In genomic region chr16:3443108-3444031, GRCh38 we compare ENCODE assay signal across 8 cellular contexts. TPM values are rescaled to one million over a fixed set of nuclear protein-coding genes. Genes with fewer than 3 reads are reported as not detected.
DNase-seq lines count a peak whose midpoint lies in the region; ATAC-seq and TF ChIP-seq lines count a peak whose summit lies in the region.

Gene NAA60, plus strand, starts transcription at chr16:3443680. Its CDS starts 32,548 bp downstream, at chr16:3476228.
Gene ZNF597, minus strand, starts transcription at chr16:3443504. Its CDS starts 351 bp downstream, at chr16:3443153.

- ATAC-seq in HG03442 (IDR thresholded peaks at IDR 0.05; ENCODE audit: unreplicated experiment), result peak; percentile 85
- ATAC-seq in activated CD8-positive, alpha-beta memory T cell treated with anti-CD3 and anti-CD28 coated beads, Interleukin-2, amount 10 ng/mL, durations not matched to agents 7 days and 5 days, result peak; percentile 95

- DNase-seq in AG20443 (ENCODE audit: low spot score) (peak; percentile 91), NCI-H82 (lab: John Stamatoyannopoulos, UW) (peak; percentile 98), mesenchymal stem cell (peak; percentile 97)
- peak; percentile 89 for DNase-seq in activated CD8-positive, alpha-beta memory T cell treated with anti-CD3 and anti-CD28 coated beads, Interleukin-2, amount 10 ng/mL, durations not matched to agents 7 days and 5 days
- peak; percentile 64 for DNase-seq in stimulated activated CD8-positive, alpha-beta memory T cell treated with anti-CD3 and anti-CD28 coated beads, Interleukin-12 subunit alpha, Interleukin-12 subunit beta, amount 100 ng/mL, for 24 hours (ENCODE audit: extremely low read depth)

- peak; percentile 67 for TF ChIP-seq POLR2A in GM19193 (IDR thresholded peaks at IDR 0.05; ENCODE audit: extremely low read depth, insufficient read depth, insufficient read length)

- no peak within 1 kb of the TSS for H2BK5ac ChIP-seq in mesenchymal stem cell (ENCODE audit: low read depth, low read length, poor library complexity, severe bottlenecking)

- no peak within 1 kb of the TSS for H4K91ac ChIP-seq in mesenchymal stem cell (ENCODE audit: low read length)

- peak within 1 kb of the TSS in 1 of 2 experiments; percentile 36 for H3K14ac ChIP-seq in mesenchymal stem cell (ENCODE audit: low read length in 2 of 2)

- no peaks in the 10 kb centered on the region for H3K4me1 ChIP-seq in endocrine pancreas (ENCODE audit: control insufficient read depth, insufficient read depth, low read length)
- peaks cover 1% of the 10 kb centered on the region for H3K4me1 ChIP-seq in mesenchymal stem cell (ENCODE audit: control insufficient read depth, insufficient read depth, low read depth, low read length)

- H3K9ac ChIP-seq in endocrine pancreas (ENCODE audit: control insufficient read depth, insufficient read depth, low read length), result peak within 1 kb of the TSS; percentile 75
- H3K9ac ChIP-seq in mesenchymal stem cell (ENCODE audit: low read length), result peak within 1 kb of the TSS; percentile 100

- H3K9me3 ChIP-seq in endocrine pancreas (ENCODE audit: control insufficient read depth, low read length) (no peaks in the 10 kb centered on the region), mesenchymal stem cell (ENCODE audit: control insufficient read depth, low read length) (peaks cover 14% of the 10 kb centered on the region)

- peak within 1 kb of the TSS; percentile 94 for H3K4me3 Mint-ChIP-seq in activated CD8-positive, alpha-beta memory T cell treated with anti-CD3 and anti-CD28 coated beads, Interleukin-2, amount 10 ng/mL, durations not matched to agents 7 days and 5 days

- no peaks in the 10 kb centered on the region for H3K27me3 Mint-ChIP-seq in activated CD8-positive, alpha-beta memory T cell treated with anti-CD3 and anti-CD28 coated beads, Interleukin-2, amount 10 ng/mL, durations not matched to agents 7 days and 5 days

- H3K36me3 Mint-ChIP-seq in activated CD8-positive, alpha-beta memory T cell treated with anti-CD3 and anti-CD28 coated beads, Interleukin-2, amount 10 ng/mL, durations not matched to agents 7 days and 5 days, result peaks cover 63% of the 10 kb centered on the region

- peak within 1 kb of the TSS; percentile 79 for H3K4me2 ChIP-seq in mesenchymal stem cell (ENCODE audit: low read length, poor library complexity, severe bottlenecking)

- H3K9me3 Mint-ChIP-seq in activated CD8-positive, alpha-beta memory T cell treated with anti-CD3 and anti-CD28 coated beads, Interleukin-2, amount 10 ng/mL, durations not matched to agents 7 days and 5 days (ENCODE audit: low read depth), result peaks cover 15% of the 10 kb centered on the region

- H3K23ac ChIP-seq in mesenchymal stem cell (ENCODE audit: low read length in 2 of 2), result no peak within 1 kb of the TSS

- H3K36me3 ChIP-seq in endocrine pancreas (ENCODE audit: control insufficient read depth, insufficient read depth, low read length) (peaks cover 3% of the 10 kb centered on the region), mesenchymal stem cell (ENCODE audit: control insufficient read depth in 1 of 2, insufficient read depth in 2 of 2, low read depth in 1 of 2, low read length in 2 of 2) (peaks cover 7 to 35% of the 10 kb centered on the region in 2 experiments)

- CTCF ChIA-PET in activated CD8-positive, alpha-beta memory T cell treated with anti-CD3 and anti-CD28 coated beads, Interleukin-2, amount 10 ng/mL, durations not matched to agents 7 days and 5 days (lab: Charles Lee), result interaction anchor here (0.7 to 2.4 kb wide), 12 partner anchors 8 to 314 kb away, joined by 3 to 7 read pairs (median 4); partner anchors contain the start of genes ZNF174 and ZSCAN32

- H3K27ac Mint-ChIP-seq in activated CD8-positive, alpha-beta memory T cell treated with anti-CD3 and anti-CD28 coated beads, Interleukin-2, amount 10 ng/mL, durations not matched to agents 7 days and 5 days, result peak within 1 kb of the TSS; percentile 97

- peak within 1 kb of the TSS in 1 of 2 experiments; percentile 25 for H3K18ac ChIP-seq in mesenchymal stem cell (ENCODE audit: low read depth in 1 of 2, low read length in 2 of 2)

- peaks cover 6% of the 10 kb centered on the region for H3K79me1 ChIP-seq in mesenchymal stem cell (replicated peaks; ENCODE audit: low read length, poor library complexity, severe bottlenecking)

- no peak within 1 kb of the TSS for H2BK120ac ChIP-seq in mesenchymal stem cell (ENCODE audit: low read depth, low read length)

- H3K4ac ChIP-seq in mesenchymal stem cell (ENCODE audit: low read depth in 1 of 2, low read length in 2 of 2), result peak within 1 kb of the TSS; percentile 19 to 35

- H2BK15ac ChIP-seq in mesenchymal stem cell (ENCODE audit: low read depth, poor library complexity, severe bottlenecking), result no peak within 1 kb of the TSS

- no peak within 1 kb of the TSS for H4K8ac ChIP-seq in mesenchymal stem cell (ENCODE audit: low read length)

- H3K4me3 ChIP-seq in endocrine pancreas (ENCODE audit: control insufficient read depth, insufficient read depth, low read length) (peak within 1 kb of the TSS; percentile 74), mesenchymal stem cell (ENCODE audit: insufficient read depth in 1 of 2, low read depth in 1 of 2, low read length in 2 of 2) (peak within 1 kb of the TSS; percentile 73 to 96)

- H2AK5ac ChIP-seq in mesenchymal stem cell (ENCODE audit: low read length, severe bottlenecking), result no peak within 1 kb of the TSS

- no peaks in the 10 kb centered on the region for H3K27me3 ChIP-seq in endocrine pancreas (ENCODE audit: control insufficient read depth, insufficient read depth, low read length)
- no peaks in the 10 kb centered on the region for H3K27me3 ChIP-seq in mesenchymal stem cell (ENCODE audit: control insufficient read depth in 1 of 2, insufficient read depth in 1 of 2, low read length in 2 of 2)

- H2AFZ ChIP-seq in mesenchymal stem cell (ENCODE audit: low read depth, low read length), result no peak within 1 kb of the TSS

- peaks cover 27% of the 10 kb centered on the region for H3K4me1 Mint-ChIP-seq in activated CD8-positive, alpha-beta memory T cell treated with anti-CD3 and anti-CD28 coated beads, Interleukin-2, amount 10 ng/mL, durations not matched to agents 7 days and 5 days

- peak within 1 kb of the TSS; percentile 37 for H3K27ac ChIP-seq in mesenchymal stem cell (ENCODE audit: low read length, poor library complexity, severe bottlenecking)

- WGBS in mesenchymal stem cell, result 57% methylated on average over 61 of the region's 61 CpGs

- peak within 1 kb of the TSS in 1 of 2 experiments; percentile 15 for H2BK12ac ChIP-seq in mesenchymal stem cell (ENCODE audit: low read length in 2 of 2)

RNA-seq across cellular contexts. Expression of gene NAA60, which starts in this region (rescaled TPM):
- 10 to 100 TPM; 50.2 to 50.6 TPM for total RNA-seq in activated CD8-positive, alpha-beta memory T cell treated with anti-CD3 and anti-CD28 coated beads, Interleukin-2, amount 10 ng/mL, durations not matched to agents 7 days and 5 days
- 57.5 TPM for polyA plus RNA-seq in mesenchymal stem cell (2013, experiment 1 of 2)
- 57.4 TPM for polyA plus RNA-seq in mesenchymal stem cell (2013, experiment 2 of 2)

RNA-seq across cellular contexts. Expression of gene ZNF597, which starts in this region (rescaled TPM):
- total RNA-seq in activated CD8-positive, alpha-beta memory T cell treated with anti-CD3 and anti-CD28 coated beads, Interleukin-2, amount 10 ng/mL, durations not matched to agents 7 days and 5 days, result 1 to 10 TPM; 2.4 to 2.6 TPM
- polyA plus RNA-seq in mesenchymal stem cell (2013, experiment 1 of 2), result 1.5 TPM
- polyA plus RNA-seq in mesenchymal stem cell (2013, experiment 2 of 2), result 1.6 TPM

Comparison
In these comparisons a context has a peak if more than half of its experiments do, and no peak if none do; other contexts are left out.
1. Peak in every context shown above with its lines: DNase-seq, ATAC-seq, H3K4me3 ChIP-seq and H3K27ac ChIP-seq.